30 cellular contexts compared by ENCODE assay signal in genomic region chr11:9039863-9040262, GRCh38. TPM values are rescaled to one million over a fixed set of nuclear protein-coding genes. Genes with fewer than 3 reads are reported as not detected.
"Had no signal": no experiment of that assay in that cellular context is flagged by ENCODE, and none has a peak within 500 bp of the region (broad histone marks: within the 10 kb centered on the region; RNA-seq: fewer than 3 reads in every experiment).

No MANE protein-coding gene starts in this region.

- H3K9me3 ChIP-seq: ovary, psoas muscle, right lobe of liver, sigmoid colon, suprapubic skin, testis, tibial artery, transverse colon, upper lobe of right lung, uterus had no signal

- H3K4me3 ChIP-seq: ovary, psoas muscle, right lobe of liver, sigmoid colon, suprapubic skin, testis, tibial artery, transverse colon, upper lobe of right lung, uterus had no signal

- DNase-seq: naive thymus-derived CD8-positive, alpha-beta T cell; nephron progenitor cell; occipital lobe; ovary; posterior cingulate gyrus; psoas muscle; right cardiac atrium; sigmoid colon; small intestine; stimulated activated CD4-positive, alpha-beta T cell treated with anti-CD3 and anti-CD28 coated beads, Interleukin-15, amount 100 ng/mL, for 24 hours; stimulated activated CD4-positive, alpha-beta T cell treated with anti-CD3 and anti-CD28 coated beads, Interleukin-2, amount 100 ng/mL, for 24 hours; stimulated activated CD4-positive, alpha-beta T cell treated with anti-CD3 and anti-CD28 coated beads, Interleukin-2, amount 100 ng/mL, for 48 hours; stimulated activated CD4-positive, alpha-beta T cell treated with anti-CD3 and anti-CD28 coated beads, Interleukin-4, amount 100 ng/mL, for 24 hours; stimulated activated naive B cell treated with anti-CD40 and anti-IgM and Interleukin-4, amounts not matched to agents 10 μg/mL and 1 μg/mL and 100 μg/mL, for 72 hours; stimulated activated naive CD4-positive, alpha-beta T cell treated with Interleukin-2 at 50 U/mL for 16 hours; substantia nigra; testis; tibial artery; transverse colon; upper lobe of right lung; uterus had no signal

- H3K4me1 Mint-ChIP-seq: naive thymus-derived CD8-positive, alpha-beta T cell; stimulated activated effector memory CD8-positive, alpha-beta T cell treated with anti-CD3 and anti-CD28 coated beads, Interleukin-12 subunit alpha, Interleukin-12 subunit beta, amount 100 ng/mL, for 72 hours had no signal

- H3K4me3 Mint-ChIP-seq: naive thymus-derived CD8-positive, alpha-beta T cell; natural killer cell treated with Interleukin-12 subunit alpha and Interleukin-12 subunit beta and Interleukin-15 and Interleukin-18, amount 100 ng/mL, for 72 hours; nephron progenitor cell; neural crest cell; stimulated activated effector memory CD8-positive, alpha-beta T cell treated with anti-CD3 and anti-CD28 coated beads, Interleukin-12 subunit alpha, Interleukin-12 subunit beta, amount 100 ng/mL, for 72 hours; stimulated activated naive B cell treated with anti-CD40 and anti-IgM and Interleukin-4, amounts not matched to agents 10 μg/mL and 1 μg/mL and 100 μg/mL, for 72 hours; stimulated activated naive CD8-positive, alpha-beta T cell treated with anti-CD3 and anti-CD28 coated beads, Interleukin-15, Interleukin-2, amounts not matched to agents 100 ng/mL and 50 ng/mL, for 24 hours; type B pancreatic cell had no signal

- H3K36me3 Mint-ChIP-seq: naive thymus-derived CD8-positive, alpha-beta T cell; natural killer cell treated with Interleukin-12 subunit alpha and Interleukin-12 subunit beta and Interleukin-15 and Interleukin-18, amount 100 ng/mL, for 72 hours; stimulated activated effector memory CD8-positive, alpha-beta T cell treated with anti-CD3 and anti-CD28 coated beads, Interleukin-12 subunit alpha, Interleukin-12 subunit beta, amount 100 ng/mL, for 72 hours; stimulated activated naive B cell treated with anti-CD40 and anti-IgM and Interleukin-4, amounts not matched to agents 10 μg/mL and 1 μg/mL and 100 μg/mL, for 72 hours; type B pancreatic cell had no signal

- H3K79me2 ChIP-seq: parathyroid adenoma had no signal

- H3K27ac Mint-ChIP-seq: naive thymus-derived CD8-positive, alpha-beta T cell; natural killer cell treated with Interleukin-12 subunit alpha and Interleukin-12 subunit beta and Interleukin-15 and Interleukin-18, amount 100 ng/mL, for 72 hours; progenitor cell of endocrine pancreas; stimulated activated effector memory CD8-positive, alpha-beta T cell treated with anti-CD3 and anti-CD28 coated beads, Interleukin-12 subunit alpha, Interleukin-12 subunit beta, amount 100 ng/mL, for 72 hours; stimulated activated naive B cell treated with anti-CD40 and anti-IgM and Interleukin-4, amounts not matched to agents 10 μg/mL and 1 μg/mL and 100 μg/mL, for 72 hours; stimulated activated naive CD8-positive, alpha-beta T cell treated with anti-CD3 and anti-CD28 coated beads, Interleukin-15, Interleukin-2, amounts not matched to agents 100 ng/mL and 50 ng/mL, for 24 hours; type B pancreatic cell had no signal

- H3K36me3 ChIP-seq: ovary, right lobe of liver, sigmoid colon, suprapubic skin, transverse colon, upper lobe of right lung, uterus had no signal

- H2AFZ ChIP-seq: parathyroid adenoma had no signal

- ATAC-seq: naive thymus-derived CD8-positive, alpha-beta T cell; natural killer cell treated with Interleukin-12 subunit alpha and Interleukin-12 subunit beta and Interleukin-15 and Interleukin-18, amount 100 ng/mL, for 72 hours; psoas muscle; right cardiac atrium; right lobe of liver; stimulated activated effector memory CD8-positive, alpha-beta T cell treated with anti-CD3 and anti-CD28 coated beads, Interleukin-12 subunit alpha, Interleukin-12 subunit beta, amount 100 ng/mL, for 72 hours had no signal

- H3K9me3 Mint-ChIP-seq: naive thymus-derived CD8-positive, alpha-beta T cell; natural killer cell treated with Interleukin-12 subunit alpha and Interleukin-12 subunit beta and Interleukin-15 and Interleukin-18, amount 100 ng/mL, for 72 hours; stimulated activated effector memory CD8-positive, alpha-beta T cell treated with anti-CD3 and anti-CD28 coated beads, Interleukin-12 subunit alpha, Interleukin-12 subunit beta, amount 100 ng/mL, for 72 hours; stimulated activated naive B cell treated with anti-CD40 and anti-IgM and Interleukin-4, amounts not matched to agents 10 μg/mL and 1 μg/mL and 100 μg/mL, for 72 hours; stimulated activated naive CD8-positive, alpha-beta T cell treated with anti-CD3 and anti-CD28 coated beads, Interleukin-15, Interleukin-2, amounts not matched to agents 100 ng/mL and 50 ng/mL, for 24 hours; type B pancreatic cell had no signal

- FAIRE-seq: small intestine had no signal

- H3K27me3 ChIP-seq: ovary, right lobe of liver, sigmoid colon, suprapubic skin, testis, tibial artery, transverse colon, upper lobe of right lung, uterus had no signal

- H3K27ac ChIP-seq: ovary, parathyroid adenoma, psoas muscle, right lobe of liver, sigmoid colon, suprapubic skin, testis, tibial artery, transverse colon, upper lobe of right lung, uterus had no signal

- H3K9ac ChIP-seq: parathyroid adenoma had no signal

- H3K4me1 ChIP-seq: parathyroid adenoma, psoas muscle, right lobe of liver, sigmoid colon, suprapubic skin, testis, tibial artery, transverse colon, uterus had no signal

RNA-seq across cellular contexts. Expression of gene SCUBE2, which starts 51.5 kb away (rescaled TPM):
- polyA plus RNA-seq: naive thymus-derived CD8-positive, alpha-beta T cell had no signal
